ENCODE assay signal across 26 cellular contexts in genomic region chr3:59064728-59065127, GRCh38. TPM values are rescaled to one million over a fixed set of nuclear protein-coding genes. Genes with fewer than 3 reads are reported as not detected.
DNase-seq lines count a peak whose midpoint lies in the region; ATAC-seq, FAIRE-seq and TF ChIP-seq lines count a peak whose summit lies in the region.
"Had no signal": no experiment of that assay in that cellular context is flagged by ENCODE, and none has a peak within 500 bp of the region (broad histone marks: within the 10 kb centered on the region; RNA-seq: fewer than 3 reads in every experiment).

No MANE protein-coding gene starts in this region.

- TF ChIP-seq CTCF in GM23338 (conservative IDR thresholded peaks at IDR 0.05; ENCODE audit: low read depth in 2 of 2) (no peak), astrocyte (IDR thresholded peaks at IDR 0.05; ENCODE audit: insufficient read depth, low read depth, low read length) (no peak), neural progenitor cell (IDR thresholded peaks at IDR 0.05) (no peak)

- H3K36me3 ChIP-seq in BLaER1 (no peaks in the 10 kb centered on the region), GM23338 (ENCODE audit: insufficient read depth) (no peaks in the 10 kb centered on the region), astrocyte (ENCODE audit: insufficient read depth, low read length) (no peaks in the 10 kb centered on the region), neural progenitor cell (no peaks in the 10 kb centered on the region), small intestine (ENCODE audit: control insufficient read depth in 2 of 2, insufficient read depth in 2 of 2, low read length in 2 of 2) (no peaks in the 10 kb centered on the region)
- H3K36me3 ChIP-seq: SJCRH30 had no signal

- no peaks in the 10 kb centered on the region for H3F3A ChIP-seq in GM23338 (replicated peaks; ENCODE audit: low read depth)
- peaks cover 13% of the 10 kb centered on the region for H3F3A ChIP-seq in neural progenitor cell (ENCODE audit: low read depth)

- H3K9ac ChIP-seq in BLaER1: no peak overlapping the region; the same call in 1 of the 2 replicates
- H3K9ac ChIP-seq in astrocyte (ENCODE audit: low read length): no peak overlapping the region
- H3K9ac ChIP-seq in neural progenitor cell: no peak overlapping the region

- H3K27ac ChIP-seq in BLaER1: peak overlapping the region; percentile 59
- H3K27ac ChIP-seq in GM23338 (ENCODE audit: low read depth): no peak overlapping the region
- H3K27ac ChIP-seq in astrocyte (ENCODE audit: low read depth, low read length): no peak overlapping the region
- no peak overlapping the region for H3K27ac ChIP-seq in neural progenitor cell
- H3K27ac ChIP-seq in small intestine (ENCODE audit: low read depth in 1 of 2, low read length in 1 of 2): no peak overlapping the region
- H3K27ac ChIP-seq: SJCRH30 had no signal

- 76 to 79% (median 76%) methylated on average over 3 of the region's 3 CpGs for WGBS in small intestine, 3 donors

- H3K27me3 Mint-ChIP-seq in GM23338 (ENCODE audit: insufficient read depth, low read depth, poor library complexity) (peaks cover 4% of the 10 kb centered on the region), astrocyte (ENCODE audit: low read depth, unreplicated experiment) (no peaks in the 10 kb centered on the region), neural progenitor cell (ENCODE audit: insufficient read depth, low read depth) (no peaks in the 10 kb centered on the region)

- H3K4me3 ChIP-seq in BLaER1 (no peak overlapping the region), GM23338 (no peak overlapping the region), astrocyte (ENCODE audit: insufficient read depth, low read depth, low read length) (no peak overlapping the region), neural progenitor cell (no peak overlapping the region), small intestine (ENCODE audit: low read depth in 1 of 2, low read length in 2 of 2) (no peak overlapping the region)
- H3K4me3 ChIP-seq: SJCRH30 had no signal

- H3K4me1 Mint-ChIP-seq in GM23338 (peaks cover 13% of the 10 kb centered on the region), astrocyte (ENCODE audit: low read depth, unreplicated experiment) (peaks cover 2% of the 10 kb centered on the region), neural progenitor cell (peaks cover 10% of the 10 kb centered on the region)

- H3K27ac Mint-ChIP-seq in GM23338 (no peak overlapping the region), astrocyte (ENCODE audit: unreplicated experiment) (no peak overlapping the region), neural progenitor cell (no peak overlapping the region)
- H3K27ac Mint-ChIP-seq: CD4-positive, alpha-beta T cell had no signal

- peaks cover 4% of the 10 kb centered on the region for H3K9me2 ChIP-seq in GM23338 (ENCODE audit: insufficient read depth)

- ATAC-seq in GM23338: no peak
- no peak for ATAC-seq in GM19397 (IDR thresholded peaks at IDR 0.05; ENCODE audit: unreplicated experiment)
- ATAC-seq: HepG2, PC-3, Right ventricle myocardium inferior, SK-N-SH treated with all-trans-retinoic acid at 6 μM for 48 hours had no signal

- no peaks in the 10 kb centered on the region for H4K20me1 ChIP-seq in BLaER1
- H4K20me1 ChIP-seq in GM23338 (replicated peaks; ENCODE audit: insufficient read depth): no peaks in the 10 kb centered on the region
- no peaks in the 10 kb centered on the region for H4K20me1 ChIP-seq in astrocyte (ENCODE audit: insufficient read depth, low read length)
- H4K20me1 ChIP-seq in neural progenitor cell (ENCODE audit: low read depth): no peaks in the 10 kb centered on the region

- H3K9me3 Mint-ChIP-seq in GM23338 (no peaks in the 10 kb centered on the region; the same call in 2 of the 3 replicates), astrocyte (ENCODE audit: unreplicated experiment) (no peaks in the 10 kb centered on the region), neural progenitor cell (peaks cover 19% of the 10 kb centered on the region)

- H3K36me3 Mint-ChIP-seq in GM23338 (ENCODE audit: low read depth) (no peaks in the 10 kb centered on the region), astrocyte (ENCODE audit: low read depth, unreplicated experiment) (no peaks in the 10 kb centered on the region), neural progenitor cell (no peaks in the 10 kb centered on the region)

- H3K4me1 ChIP-seq in BLaER1: peaks cover 22% of the 10 kb centered on the region
- no peaks in the 10 kb centered on the region for H3K4me1 ChIP-seq in GM23338 (ENCODE audit: insufficient read depth)
- H3K4me1 ChIP-seq in astrocyte (ENCODE audit: insufficient read depth, low read length): no peaks in the 10 kb centered on the region
- H3K4me1 ChIP-seq in neural progenitor cell: peaks cover 3% of the 10 kb centered on the region
- no peaks in the 10 kb centered on the region for H3K4me1 ChIP-seq in small intestine (ENCODE audit: control insufficient read depth in 2 of 2, insufficient read depth in 1 of 2, low read depth in 1 of 2, low read length in 1 of 2)
- H3K4me1 ChIP-seq: SJCRH30 had no signal

- DNase-seq in GM23338 (ENCODE audit: low spot score) (no peak), astrocyte (ENCODE audit: low read depth) (no peak), neural progenitor cell (ENCODE audit: low spot score) (no peak), small intestine (no peak), kidney glomerular epithelial cell (lab: John Stamatoyannopoulos, UW) (no peak)
- DNase-seq: CD4-positive, alpha-beta T cell; DMS53; Karpas-422; NCI-H1092 treated with DMSO at 0.1 percent for 48 hours; NCI-H1436; NCI-H1930; NCI-H2107; NCI-H446; NCI-H524 treated with DMSO at 0.1 percent for 48 hours; NCI-H774; NK-92 treated with Interleukin-12 subunit alpha and Interleukin-12 subunit beta, amount 100 ng/mL, for 24 hours; SJCRH30 had no signal

- FAIRE-seq in astrocyte (lab: Jason Lieb, UNC) (no peak), small intestine (lab: Jason Lieb, UNC) (no peak)
- FAIRE-seq: G401.6, GM12891, GM19239, HepG2 had no signal

- no peaks in the 10 kb centered on the region for H3K27me3 ChIP-seq in BLaER1
- H3K27me3 ChIP-seq in GM23338 (ENCODE audit: insufficient read depth): no peaks in the 10 kb centered on the region
- H3K27me3 ChIP-seq in astrocyte (ENCODE audit: insufficient read depth, low read length): no peaks in the 10 kb centered on the region
- no peaks in the 10 kb centered on the region for H3K27me3 ChIP-seq in neural progenitor cell
- H3K27me3 ChIP-seq in small intestine (ENCODE audit: control insufficient read depth in 2 of 2, insufficient read depth in 2 of 2, low read length in 2 of 2): peaks cover 0 to 3% of the 10 kb centered on the region in 2 donors
- H3K27me3 ChIP-seq: SJCRH30 had no signal

- H3K4me2 ChIP-seq in BLaER1 (peak overlapping the region; percentile 78), GM23338 (no peak overlapping the region), astrocyte (ENCODE audit: low read length) (no peak overlapping the region), neural progenitor cell (no peak overlapping the region)

- no peaks in the 10 kb centered on the region for H3K79me2 ChIP-seq in GM23338 (replicated peaks; ENCODE audit: insufficient read depth)
- no peaks in the 10 kb centered on the region for H3K79me2 ChIP-seq in astrocyte (ENCODE audit: insufficient read depth, low read length)
- H3K79me2 ChIP-seq in neural progenitor cell (ENCODE audit: low read depth): no peaks in the 10 kb centered on the region

- no peak overlapping the region for H3K4me3 Mint-ChIP-seq in GM23338
- no peak overlapping the region for H3K4me3 Mint-ChIP-seq in astrocyte (ENCODE audit: unreplicated experiment)
- H3K4me3 Mint-ChIP-seq in neural progenitor cell: no peak overlapping the region
- H3K4me3 Mint-ChIP-seq: CD4-positive, alpha-beta T cell had no signal

- H2AFZ ChIP-seq in GM23338: peak overlapping the region; percentile 80
- peak overlapping the region; percentile 26 for H2AFZ ChIP-seq in astrocyte (ENCODE audit: low read depth, low read length)
- peak overlapping the region; percentile 59 for H2AFZ ChIP-seq in neural progenitor cell (replicated peaks)

- H3K9me3 ChIP-seq in BLaER1: peaks cover 18% of the 10 kb centered on the region
- no peaks in the 10 kb centered on the region for H3K9me3 ChIP-seq in astrocyte (ENCODE audit: insufficient read depth, low read depth, low read length)
- H3K9me3 ChIP-seq in neural progenitor cell (ENCODE audit: low read depth): peaks cover 3% of the 10 kb centered on the region
- no peaks in the 10 kb centered on the region for H3K9me3 ChIP-seq in small intestine (ENCODE audit: control insufficient read depth, low read depth)
- H3K9me3 ChIP-seq: SJCRH30 had no signal

TF ChIP-seq in GM23338, 12 proteins besides CTCF, POLR2A, EP300 and RAD21 (continues in another document):
- no peak for TF ChIP-seq EZH2phosphoT487 (IDR thresholded peaks at IDR 0.05; ENCODE audit: unreplicated experiment)
- TF ChIP-seq ZNF331 (CRISPR knock-in tag; IDR thresholded peaks at IDR 0.05; ENCODE audit: low read depth): no peak
- TF ChIP-seq POLR2AphosphoS5 (IDR thresholded peaks at IDR 0.05; ENCODE audit: low read depth): no peak
- no peak for TF ChIP-seq ZNF114 (CRISPR knock-in tag; IDR thresholded peaks at IDR 0.05)

RNA-seq across cellular contexts. Expression of gene CFAP20DC, which starts 14.9 kb away (rescaled TPM):
- total RNA-seq in GM23338 (2014; rRNA removed; shearing (Covaris generic)): 11.4 and 14.2 TPM in 2 replicates
- polyA plus RNA-seq in GM23338 (2016; fragmentation: Nextera tagmentation; extraction: Ambion mirVana) (4.9 and 7.4 TPM in 2 replicates), small intestine (under 1 TPM in 1 of 3 donors, not detected in 2; 0.28 TPM)
- total RNA-seq in astrocyte (0.57 and 0.89 TPM in 2 replicates), neural progenitor cell (ENCODE audit: low replicate concordance) (9.6 and 14.0 TPM in 2 replicates)
- total RNA-seq: HepG2, SJCRH30 had no signal
- polyA plus RNA-seq: HepG2 had no signal

Comparison
In these comparisons a context has a peak if more than half of its experiments do, and no peak if none do; other contexts are left out.
1. H2AFZ ChIP-seq: peak in every context shown above with its lines; median percentile 80 in GM23338; 59 in neural progenitor cell; 26 in astrocyte.